Comparison of ENCODE assay signal across 12 cellular contexts in the genomic region with DNA sequence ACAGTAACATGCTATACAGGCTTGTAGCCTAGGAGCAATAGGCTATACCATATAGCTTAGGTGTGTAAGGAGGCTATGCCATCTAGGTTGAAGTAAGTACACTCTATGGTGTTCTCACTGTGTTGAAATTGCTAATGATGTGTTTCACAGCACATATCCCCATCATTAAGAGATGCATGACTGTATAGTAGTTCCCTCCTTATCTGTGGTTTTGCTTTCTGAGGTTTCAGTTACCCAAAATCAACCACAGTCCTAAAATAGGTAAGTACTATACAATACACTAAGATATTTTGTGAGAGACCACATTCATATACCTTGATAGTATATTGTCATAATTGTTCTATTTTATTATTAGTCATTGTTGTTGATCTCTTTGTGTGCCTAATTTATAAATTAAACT. TPM values are rescaled to one million over a fixed set of nuclear protein-coding genes. Genes with fewer than 3 reads are reported as not detected.
DNase-seq lines count a peak whose midpoint lies in the region; ATAC-seq lines count a peak whose summit lies in the region.
"Had no signal": no experiment of that assay in that cellular context is flagged by ENCODE, and none has a peak within 500 bp of the region (broad histone marks: within the 10 kb centered on the region; RNA-seq: fewer than 3 reads in every experiment).

No MANE protein-coding gene starts in this region.

- H3K36me3 Mint-ChIP-seq in memory B cell: no peaks in the 10 kb centered on the region

- peaks cover 5% of the 10 kb centered on the region for H3K4me1 Mint-ChIP-seq in memory B cell

- H3K9me3 Mint-ChIP-seq in memory B cell: no peaks in the 10 kb centered on the region

- no peak overlapping the region for H3K4me3 Mint-ChIP-seq in memory B cell

- H3K27me3 Mint-ChIP-seq in memory B cell: peaks cover 5% of the 10 kb centered on the region

- ATAC-seq in GM19324 (IDR thresholded peaks at IDR 0.05; ENCODE audit: low FRiP score, unreplicated experiment) (peak; percentile 60), HG02588 (IDR thresholded peaks at IDR 0.05; ENCODE audit: unreplicated experiment) (peak; percentile 66), HG03280 (IDR thresholded peaks at IDR 0.05; ENCODE audit: unreplicated experiment) (peak; percentile 61), memory B cell (ENCODE audit: low read depth) (peak; percentile 54)
- ATAC-seq: heart left ventricle had no signal

- H3K27ac Mint-ChIP-seq in memory B cell: no peak overlapping the region

- DNase-seq in memory B cell (ENCODE audit: low spot score in 2 of 2): no peak
- no peak for DNase-seq in NCI-H1436 (lab: John Stamatoyannopoulos, UW)
- no peak for DNase-seq in ureter (ENCODE audit: low spot score)
- no peak for DNase-seq in NK-92 treated with Interleukin-12 subunit alpha and Interleukin-12 subunit beta, amount 100 ng/mL, for 24 hours (lab: John Stamatoyannopoulos, UW)
- DNase-seq in DMS53 (lab: John Stamatoyannopoulos, UW): no peak
- DNase-seq: heart left ventricle; NCI-H1694 treated with DMSO at 0.1 percent for 48 hours; stimulated activated CD4-positive, alpha-beta T cell treated with anti-CD3 and anti-CD28 coated beads, Interleukin-2, amount 100 ng/mL, for 24 hours; T1000 had no signal

RNA-seq across cellular contexts. Expression of gene FZD1, which starts 12.7 kb away (rescaled TPM):
- 20.7 TPM for total RNA-seq in ureter
